Comparison of ENCODE assay signal across 17 cellular contexts in the genomic region with DNA sequence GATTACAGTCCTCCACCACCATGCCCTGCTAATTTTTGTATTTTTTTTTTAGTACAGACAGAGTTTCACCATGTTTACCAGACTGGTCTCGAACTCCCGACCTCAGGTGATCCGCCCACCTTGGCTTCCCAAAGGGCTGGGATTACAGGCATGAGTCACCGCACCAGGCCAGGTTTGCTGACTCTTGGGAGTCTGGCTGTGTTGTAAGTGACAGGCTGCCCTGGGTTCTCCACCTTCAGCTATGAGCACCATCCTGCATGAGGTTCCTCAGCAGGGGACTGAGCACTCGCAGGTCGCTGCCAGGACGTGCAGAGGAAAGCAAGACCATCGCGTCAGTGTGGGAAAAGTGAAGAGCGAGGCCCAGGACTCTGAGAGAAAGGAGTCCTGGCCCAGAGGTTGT.
A peak's percentile ranks its signal among the peaks of the same experiment; 100 is the strongest.
DNase-seq lines count a peak whose midpoint lies in the region; ATAC-seq and TF ChIP-seq lines count a peak whose summit lies in the region.
"Had no signal": no experiment of that assay in that cellular context is flagged by ENCODE, and none has a peak within 500 bp of the region (broad histone marks: within the 10 kb centered on the region; RNA-seq: fewer than 3 reads in every experiment).

No MANE protein-coding gene starts in this region.

- 46% methylated on average over 9 of the region's 10 CpGs for WGBS in right lobe of liver (ENCODE audit: insufficient coverage, low coverage, low lambda C conversion rate, missing lambda C conversion rate)
- WGBS in suprapubic skin, result 80% methylated on average over 10 of the region's 10 CpGs

- ATAC-seq in right lobe of liver, result peak; percentile 6 to 58 (median 42)
- ATAC-seq: GM23338; naive thymus-derived CD4-positive, alpha-beta T cell had no signal

- no peak for TF ChIP-seq POLR2A in right lobe of liver (IDR thresholded peaks at IDR 0.05)
- no peak for TF ChIP-seq POLR2A in suprapubic skin (IDR thresholded peaks at IDR 0.05)

- no peaks in the 10 kb centered on the region for H3K9me3 ChIP-seq in WERI-Rb-1 (ENCODE audit: severe bottlenecking)
- H3K9me3 ChIP-seq in right lobe of liver, result no peaks in the 10 kb centered on the region
- no peaks in the 10 kb centered on the region for H3K9me3 ChIP-seq in suprapubic skin
- H3K9me3 ChIP-seq: ovary, spleen had no signal

- H3K27ac ChIP-seq in WERI-Rb-1 (no peak overlapping the region), right lobe of liver (peak overlapping the region; percentile 62 to 97 (median 73)), suprapubic skin (peak overlapping the region; percentile 30)
- H3K27ac ChIP-seq: ovary, spleen had no signal

- intact Hi-C loops in right lobe of liver (cut with DNase I), result loop anchor here in 1 of 2 donors (10.0 kb wide), 2 partner anchors 65 to 285 kb away; a partner anchor contains a TSS

- H3K4me1 ChIP-seq in right lobe of liver, result peaks cover 0 to 28% (median 12%) of the 10 kb centered on the region in 4 donors
- peaks cover 12% of the 10 kb centered on the region for H3K4me1 ChIP-seq in suprapubic skin
- H3K4me1 ChIP-seq: spleen had no signal

- TF ChIP-seq CTCF in WERI-Rb-1 (IDR thresholded peaks at IDR 0.05; ENCODE audit: low read depth, low read length) (no peak), right lobe of liver (IDR thresholded peaks at IDR 0.05) (no peak), suprapubic skin (IDR thresholded peaks at IDR 0.05) (no peak)

- H3K27me3 ChIP-seq in WERI-Rb-1 (ENCODE audit: insufficient read depth, low read depth, severe bottlenecking), result no peaks in the 10 kb centered on the region
- H3K27me3 ChIP-seq in right lobe of liver, result no peaks in the 10 kb centered on the region
- H3K27me3 ChIP-seq in suprapubic skin, result no peaks in the 10 kb centered on the region
- H3K27me3 ChIP-seq: ovary had no signal

- H3K36me3 ChIP-seq in WERI-Rb-1 (no peaks in the 10 kb centered on the region), right lobe of liver (no peaks in the 10 kb centered on the region), suprapubic skin (no peaks in the 10 kb centered on the region)
- H3K36me3 ChIP-seq: ovary, spleen had no signal

- DNase-seq in HT1080 (ENCODE audit: low read depth), result peak; percentile 18
- DNase-seq in WERI-Rb-1, result peak; percentile 24
- DNase-seq in right lobe of liver, result peak; percentile 50 to 66 (median 60)
- no peak for DNase-seq in suprapubic skin (ENCODE audit: low spot score in 2 of 2)
- DNase-seq in COLO829 (ENCODE audit: low spot score), result no peak
- no peak for DNase-seq in NCI-H2107 (lab: John Stamatoyannopoulos, UW)
- DNase-seq in activated CD8-positive, alpha-beta memory T cell treated with anti-CD3 and anti-CD28 coated beads, Interleukin-2, amount 50 U/mL, for 4 hours, result no peak
- DNase-seq: activated CD4-positive, alpha-beta T cell treated with anti-CD3 and anti-CD28 coated beads for 4 hours; activated effector memory CD4-positive, alpha-beta T cell treated with anti-CD3 and anti-CD28 coated beads, Interleukin-2, amount 50 U/mL, for 16 hours; activated naive CD8-positive, alpha-beta T cell treated with anti-CD3 and anti-CD28 coated beads, Interleukin-2, amount 10 ng/mL, durations not matched to agents 7 days and 5 days; dermis blood vessel endothelial cell; KG1; naive thymus-derived CD4-positive, alpha-beta T cell; SHP77 treated with DMSO at 0.1 percent for 48 hours; spleen had no signal

- H3K4me3 ChIP-seq in WERI-Rb-1 (ENCODE audit: low read depth, low read length) (no peak overlapping the region), right lobe of liver (peak overlapping the region in 1 of 3 donors; percentile 27), suprapubic skin (no peak overlapping the region)
- H3K4me3 ChIP-seq: GM23338, ovary, spleen had no signal

- TF ChIP-seq EP300 in suprapubic skin (IDR thresholded peaks at IDR 0.05), result no peak

Comparison
In these comparisons a context has a peak if more than half of its experiments do, and no peak if none do; other contexts are left out.
1. DNase-seq: peak in HT1080 (single experiment), WERI-Rb-1 (single experiment) and right lobe of liver (3 of 3); none in suprapubic skin (0 of 2), COLO829 (single experiment), NCI-H2107 (single experiment) and activated CD8-positive, alpha-beta memory T cell treated with anti-CD3 and anti-CD28 coated beads, Interleukin-2, amount 50 U/mL, for 4 hours (single experiment).